In the genomic region with DNA sequence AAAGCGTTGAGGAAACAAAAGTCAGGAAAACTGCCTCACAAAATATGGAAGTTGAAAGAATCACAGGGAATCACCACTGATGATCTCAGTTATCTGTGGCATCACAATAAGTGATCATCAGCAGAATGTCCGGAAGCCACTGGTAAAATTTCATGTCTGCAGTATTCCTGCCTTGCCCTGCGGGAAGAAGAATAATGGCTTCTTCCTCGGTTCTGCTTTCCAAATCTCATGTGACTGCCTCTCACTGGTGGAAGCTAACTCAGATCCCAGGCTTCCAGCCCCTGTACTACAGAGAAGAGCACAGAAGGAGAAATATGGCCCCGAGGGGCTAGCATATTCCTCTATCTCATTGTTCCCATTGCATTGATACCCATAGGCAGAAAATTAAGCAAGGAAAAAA, we compare ENCODE assay signal across 17 cellular contexts.
"Had no signal": no experiment of that assay in that cellular context is flagged by ENCODE, and none has a peak within 500 bp of the region (broad histone marks: within the 10 kb centered on the region; RNA-seq: fewer than 3 reads in every experiment).

No MANE protein-coding gene starts in this region.

- H3K4me1 Mint-ChIP-seq: activated naive CD4-positive, alpha-beta T cell treated with anti-CD3 and anti-CD28 coated beads, Interleukin-2, amount 50 U/mL, for 24 hours; brain had no signal

- H3K4me3 Mint-ChIP-seq: activated naive CD4-positive, alpha-beta T cell treated with anti-CD3 and anti-CD28 coated beads, Interleukin-2, amount 50 U/mL, for 24 hours; brain; dendritic cell treated with granulocyte-macrophage colony-stimulating factor and Interleukin-4, amounts not matched to agents 40 ng/mL and 50 ng/mL, for 4 days; effector memory CD8-positive, alpha-beta T cell; naive thymus-derived CD8-positive, alpha-beta T cell; stimulated activated naive CD8-positive, alpha-beta T cell treated with anti-CD3 and anti-CD28 coated beads, Interleukin-15, amount 100 ng/mL, for 72 hours had no signal

- H3K27ac Mint-ChIP-seq: activated naive CD4-positive, alpha-beta T cell treated with anti-CD3 and anti-CD28 coated beads, Interleukin-2, amount 50 U/mL, for 24 hours; brain; dendritic cell treated with granulocyte-macrophage colony-stimulating factor and Interleukin-4, amounts not matched to agents 40 ng/mL and 50 ng/mL, for 4 days; effector memory CD8-positive, alpha-beta T cell; naive thymus-derived CD8-positive, alpha-beta T cell; progenitor cell of endocrine pancreas; stimulated activated naive CD8-positive, alpha-beta T cell treated with anti-CD3 and anti-CD28 coated beads, Interleukin-15, amount 100 ng/mL, for 72 hours had no signal

- ATAC-seq: effector memory CD8-positive, alpha-beta T cell; mucosa of descending colon; naive thymus-derived CD8-positive, alpha-beta T cell; stimulated activated naive CD8-positive, alpha-beta T cell treated with anti-CD3 and anti-CD28 coated beads, Interleukin-15, amount 100 ng/mL, for 72 hours had no signal

- DNase-seq: activated CD4-positive, CD25-positive, alpha-beta regulatory T cell; amniotic stem cell; effector memory CD8-positive, alpha-beta T cell; mammary epithelial cell; naive thymus-derived CD8-positive, alpha-beta T cell; stimulated activated CD4-positive, alpha-beta T cell treated with anti-CD3 and anti-CD28 coated beads, Interleukin-4, amount 100 ng/mL, for 1 hour; stimulated activated CD8-positive, alpha-beta memory T cell treated with anti-CD3 and anti-CD28 coated beads, Interleukin-4, amount 100 ng/mL, for 48 hours; stimulated activated naive CD8-positive, alpha-beta T cell treated with anti-CD3 and anti-CD28 coated beads, Interleukin-15, amount 100 ng/mL, for 72 hours; T-helper 2 cell; thyroid gland; uterus had no signal

- H3K27me3 Mint-ChIP-seq: dendritic cell treated with granulocyte-macrophage colony-stimulating factor and Interleukin-4, amounts not matched to agents 40 ng/mL and 50 ng/mL, for 4 days; progenitor cell of endocrine pancreas had no signal

- H3K9me3 Mint-ChIP-seq: activated naive CD4-positive, alpha-beta T cell treated with anti-CD3 and anti-CD28 coated beads, Interleukin-2, amount 50 U/mL, for 24 hours; dendritic cell treated with granulocyte-macrophage colony-stimulating factor and Interleukin-4, amounts not matched to agents 40 ng/mL and 50 ng/mL, for 4 days; effector memory CD8-positive, alpha-beta T cell; naive thymus-derived CD8-positive, alpha-beta T cell; stimulated activated naive CD8-positive, alpha-beta T cell treated with anti-CD3 and anti-CD28 coated beads, Interleukin-15, amount 100 ng/mL, for 72 hours had no signal

- H3K36me3 Mint-ChIP-seq: brain had no signal

- H3K36me3 ChIP-seq: neutrophil, thyroid gland, uterus had no signal

- H3K27ac ChIP-seq: neutrophil, uterus had no signal

- H3K9me3 ChIP-seq: mucosa of descending colon, neutrophil, thyroid gland, uterus had no signal

- H3K4me3 ChIP-seq: mucosa of descending colon, thyroid gland, uterus had no signal

- H3K4me1 ChIP-seq: uterus had no signal

- H3K27me3 ChIP-seq: thyroid gland, uterus had no signal
